2 cellular contexts compared by ENCODE assay signal in the genomic region with DNA sequence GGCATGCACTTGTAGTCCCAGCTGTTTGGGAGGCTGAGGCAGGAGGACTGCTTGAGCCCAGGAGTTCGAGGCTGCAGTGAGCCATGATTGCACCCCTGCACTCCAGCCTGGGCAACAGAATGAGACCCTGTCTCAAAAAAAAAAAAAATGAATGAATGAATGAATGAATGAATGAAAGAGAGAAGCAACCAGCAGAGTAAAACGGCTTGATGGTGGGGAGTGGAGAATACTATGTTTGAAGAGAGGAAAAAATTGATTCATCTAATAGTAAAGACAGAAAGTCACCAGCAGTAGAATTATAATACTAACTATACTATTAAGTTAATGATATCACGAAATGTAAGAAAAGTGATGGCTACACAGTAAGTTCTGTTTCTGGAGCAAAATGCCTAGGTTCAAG.
TF ChIP-seq lines count a peak whose summit lies in the region.

No MANE protein-coding gene starts in this region.

TF ChIP-seq in A549, 52 proteins besides CTCF, POLR2A, EP300 and RAD21 (continued from another document):
- TF ChIP-seq, protein P1, sequence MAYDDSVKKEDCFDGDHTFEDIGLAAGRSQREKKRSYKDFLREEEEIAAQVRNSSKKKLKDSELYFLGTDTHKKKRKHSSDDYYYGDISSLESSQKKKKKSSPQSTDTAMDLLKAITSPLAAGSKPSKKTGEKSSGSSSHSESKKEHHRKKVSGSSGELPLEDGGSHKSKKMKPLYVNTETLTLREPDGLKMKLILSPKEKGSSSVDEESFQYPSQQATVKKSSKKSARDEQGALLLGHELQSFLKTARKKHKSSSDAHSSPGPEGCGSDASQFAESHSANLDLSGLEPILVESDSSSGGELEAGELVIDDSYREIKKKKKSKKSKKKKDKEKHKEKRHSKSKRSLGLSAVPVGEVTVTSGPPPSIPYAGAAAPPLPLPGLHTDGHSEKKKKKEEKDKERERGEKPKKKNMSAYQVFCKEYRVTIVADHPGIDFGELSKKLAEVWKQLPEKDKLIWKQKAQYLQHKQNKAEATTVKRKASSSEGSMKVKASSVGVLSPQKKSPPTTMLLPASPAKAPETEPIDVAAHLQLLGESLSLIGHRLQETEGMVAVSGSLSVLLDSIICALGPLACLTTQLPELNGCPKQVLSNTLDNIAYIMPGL (CRISPR knock-in tag; IDR thresholded peaks at IDR 0.05; ENCODE audit: borderline replicate concordance) = no peak
- no peak for TF ChIP-seq JUN (IDR thresholded peaks at IDR 0.05)
- no peak for TF ChIP-seq ZFP36 (IDR thresholded peaks at IDR 0.05; ENCODE audit: borderline replicate concordance, partially characterized antibody)
- TF ChIP-seq POLR2AphosphoS2 (conservative IDR thresholded peaks at IDR 0.05; ENCODE audit: low read length) = no peak
- TF ChIP-seq EHMT2 (IDR thresholded peaks at IDR 0.05; ENCODE audit: low read depth) = no peak

TF ChIP-seq in HCT116, 20 proteins besides CTCF, POLR2A, EP300 and RAD21 (continued from another document):
- TF ChIP-seq, protein P2, sequence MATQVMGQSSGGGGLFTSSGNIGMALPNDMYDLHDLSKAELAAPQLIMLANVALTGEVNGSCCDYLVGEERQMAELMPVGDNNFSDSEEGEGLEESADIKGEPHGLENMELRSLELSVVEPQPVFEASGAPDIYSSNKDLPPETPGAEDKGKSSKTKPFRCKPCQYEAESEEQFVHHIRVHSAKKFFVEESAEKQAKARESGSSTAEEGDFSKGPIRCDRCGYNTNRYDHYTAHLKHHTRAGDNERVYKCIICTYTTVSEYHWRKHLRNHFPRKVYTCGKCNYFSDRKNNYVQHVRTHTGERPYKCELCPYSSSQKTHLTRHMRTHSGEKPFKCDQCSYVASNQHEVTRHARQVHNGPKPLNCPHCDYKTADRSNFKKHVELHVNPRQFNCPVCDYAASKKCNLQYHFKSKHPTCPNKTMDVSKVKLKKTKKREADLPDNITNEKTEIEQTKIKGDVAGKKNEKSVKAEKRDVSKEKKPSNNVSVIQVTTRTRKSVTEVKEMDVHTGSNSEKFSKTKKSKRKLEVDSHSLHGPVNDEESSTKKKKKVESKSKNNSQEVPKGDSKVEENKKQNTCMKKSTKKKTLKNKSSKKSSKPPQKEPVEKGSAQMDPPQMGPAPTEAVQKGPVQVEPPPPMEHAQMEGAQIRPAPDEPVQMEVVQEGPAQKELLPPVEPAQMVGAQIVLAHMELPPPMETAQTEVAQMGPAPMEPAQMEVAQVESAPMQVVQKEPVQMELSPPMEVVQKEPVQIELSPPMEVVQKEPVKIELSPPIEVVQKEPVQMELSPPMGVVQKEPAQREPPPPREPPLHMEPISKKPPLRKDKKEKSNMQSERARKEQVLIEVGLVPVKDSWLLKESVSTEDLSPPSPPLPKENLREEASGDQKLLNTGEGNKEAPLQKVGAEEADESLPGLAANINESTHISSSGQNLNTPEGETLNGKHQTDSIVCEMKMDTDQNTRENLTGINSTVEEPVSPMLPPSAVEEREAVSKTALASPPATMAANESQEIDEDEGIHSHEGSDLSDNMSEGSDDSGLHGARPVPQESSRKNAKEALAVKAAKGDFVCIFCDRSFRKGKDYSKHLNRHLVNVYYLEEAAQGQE (IDR thresholded peaks at IDR 0.05; ENCODE audit: low read depth) = no peak
- TF ChIP-seq POLR2AphosphoS5 (IDR thresholded peaks at IDR 0.05; ENCODE audit: low read depth, low read length) (no peak), JUND (IDR thresholded peaks at IDR 0.05) (no peak), YY1 (IDR thresholded peaks at IDR 0.05; ENCODE audit: extremely low read depth, insufficient replicate concordance, low read depth, low read length) (no peak)
